13 cellular contexts compared by ENCODE assay signal in genomic region chr20:52800734-52801627, GRCh38.
"Had no signal": no experiment of that assay in that cellular context is flagged by ENCODE, and none has a peak within 500 bp of the region (broad histone marks: within the 10 kb centered on the region; RNA-seq: fewer than 3 reads in every experiment).

No MANE protein-coding gene starts in this region.

- H3K9me3 ChIP-seq: esophagus muscularis mucosa, heart right ventricle, left lung, transverse colon had no signal

- DNase-seq: activated CD4-positive, CD25-positive, alpha-beta regulatory T cell treated with anti-CD3 and anti-CD28 coated beads, Interleukin-2, amount 50 U/mL, for 72 hours; activated CD8-positive, alpha-beta memory T cell treated with anti-CD3 and anti-CD28 coated beads, Interleukin-2, amount 50 U/mL, for 4 hours; activated CD8-positive, alpha-beta T cell treated with anti-CD3 and anti-CD28 coated beads for 36 hours; activated naive CD4-positive, alpha-beta T cell treated with Interleukin-2 at 50 U/mL for 16 hours; activated naive CD8-positive, alpha-beta T cell treated with anti-CD3 and anti-CD28 coated beads, Interleukin-2, amount 50 U/mL, for 24 hours; foreskin melanocyte; heart right ventricle; left lung; SHP77 treated with DMSO at 0.1 percent for 48 hours; transverse colon had no signal

- H3K4me1 ChIP-seq: esophagus muscularis mucosa, left lung, parathyroid adenoma, transverse colon had no signal

- H3K4me3 ChIP-seq: esophagus muscularis mucosa, heart right ventricle, left lung, smooth muscle cell, transverse colon had no signal

- H3K27ac ChIP-seq: esophagus muscularis mucosa, heart right ventricle, left lung, parathyroid adenoma, transverse colon had no signal

- H3K27me3 ChIP-seq: esophagus muscularis mucosa, left lung, transverse colon had no signal

- H3K36me3 ChIP-seq: esophagus muscularis mucosa, heart right ventricle, left lung, transverse colon had no signal
